ENCODE assay signal across 8 cellular contexts in the genomic region with DNA sequence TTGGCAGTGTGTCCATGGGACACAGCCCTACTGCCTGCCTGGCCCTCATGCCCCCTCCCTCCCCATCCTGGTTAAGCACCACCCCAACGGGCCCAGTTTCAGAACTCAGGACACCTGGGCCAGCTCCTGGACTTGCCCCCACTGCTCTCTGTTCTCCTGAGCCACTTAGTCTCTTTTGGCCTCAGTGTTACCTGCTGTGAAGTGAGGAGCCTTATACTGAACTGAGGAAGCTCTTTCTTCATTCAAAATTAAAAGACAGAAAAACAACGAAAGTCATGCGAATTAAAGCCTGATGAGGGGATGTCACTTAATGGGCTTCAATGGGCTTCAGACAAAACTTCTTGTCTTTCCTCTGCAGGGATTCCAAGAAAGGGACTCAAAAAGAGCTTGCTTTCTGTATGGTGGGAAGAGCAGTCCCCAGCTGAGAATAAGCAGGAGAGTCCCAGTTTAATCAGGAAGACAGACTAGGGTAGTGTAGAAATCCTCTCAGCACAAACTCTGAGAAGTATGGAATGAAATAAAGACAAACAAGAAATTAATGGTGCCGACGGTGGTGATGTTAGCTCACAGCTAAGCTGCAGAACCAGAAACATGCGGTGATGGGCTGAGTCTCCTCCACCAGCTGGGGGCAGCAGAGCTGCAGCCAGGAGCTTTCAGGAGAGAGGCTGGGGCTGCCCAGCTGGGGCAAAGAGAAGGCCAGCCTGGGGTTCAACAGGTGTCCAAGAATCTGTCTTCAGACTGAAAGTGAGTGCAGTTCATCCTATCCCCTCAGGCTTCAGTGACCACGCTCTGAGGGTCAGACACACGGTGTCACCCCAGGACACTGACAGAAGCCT.
DNase-seq lines count a peak whose midpoint lies in the region; ATAC-seq and TF ChIP-seq lines count a peak whose summit lies in the region.

No MANE protein-coding gene starts in this region.

- H3K4me2 ChIP-seq in DOHH2 (ENCODE audit: low read length) = peak overlapping the region; percentile 61; the same call in 1 of the 2 replicates
- H3K4me2 ChIP-seq in MM.1S (ENCODE audit: low read depth, low read length) = peak overlapping the region; percentile 37; the same call in 1 of the 2 replicates

- H3K4me1 ChIP-seq in DOHH2 (ENCODE audit: control insufficient read depth, low read length) = peaks cover 45% of the 10 kb centered on the region
- H3K4me1 ChIP-seq in MM.1S (ENCODE audit: low read length) = peaks cover 49% of the 10 kb centered on the region

- H3K27me3 Mint-ChIP-seq in activated naive CD4-positive, alpha-beta T cell treated with anti-CD3 and anti-CD28 coated beads, Interleukin-2, amount 10 ng/mL, durations not matched to agents 7 days and 5 days = peaks cover 39% of the 10 kb centered on the region
- H3K27me3 Mint-ChIP-seq in stimulated activated naive CD8-positive, alpha-beta T cell treated with anti-CD3 and anti-CD28 coated beads, Interleukin-15, amount 100 ng/mL, for 72 hours = peaks cover 27% of the 10 kb centered on the region

- no peaks in the 10 kb centered on the region for H3K27me3 ChIP-seq in DOHH2 (ENCODE audit: control insufficient read depth, low read length)
- no peaks in the 10 kb centered on the region for H3K27me3 ChIP-seq in MM.1S (replicated peaks; ENCODE audit: insufficient read depth, low read length)

- H3K27ac ChIP-seq in DOHH2 (ENCODE audit: low read depth, low read length) = no peak overlapping the region
- peak overlapping the region; percentile 81; the same call in 1 of the 2 replicates for H3K27ac ChIP-seq in MM.1S (ENCODE audit: low read length)

- no peaks in the 10 kb centered on the region for H3K36me3 Mint-ChIP-seq in activated naive CD4-positive, alpha-beta T cell treated with anti-CD3 and anti-CD28 coated beads, Interleukin-2, amount 10 ng/mL, durations not matched to agents 7 days and 5 days

- H3K27ac Mint-ChIP-seq in activated naive CD4-positive, alpha-beta T cell treated with anti-CD3 and anti-CD28 coated beads, Interleukin-2, amount 10 ng/mL, durations not matched to agents 7 days and 5 days = no peak overlapping the region
- H3K27ac Mint-ChIP-seq in stimulated activated naive CD8-positive, alpha-beta T cell treated with anti-CD3 and anti-CD28 coated beads, Interleukin-15, amount 100 ng/mL, for 72 hours = no peak overlapping the region

- H4K20me1 ChIP-seq in DOHH2 (ENCODE audit: control insufficient read depth, insufficient read depth, low read depth, low read length) = no peaks in the 10 kb centered on the region
- no peaks in the 10 kb centered on the region for H4K20me1 ChIP-seq in MM.1S (ENCODE audit: insufficient read depth, low read length)

- H2AFZ ChIP-seq in MM.1S (ENCODE audit: low read length) = peak overlapping the region; percentile 54

- no peaks in the 10 kb centered on the region for H3K4me1 Mint-ChIP-seq in activated naive CD4-positive, alpha-beta T cell treated with anti-CD3 and anti-CD28 coated beads, Interleukin-2, amount 10 ng/mL, durations not matched to agents 7 days and 5 days
- no peaks in the 10 kb centered on the region for H3K4me1 Mint-ChIP-seq in stimulated activated naive CD8-positive, alpha-beta T cell treated with anti-CD3 and anti-CD28 coated beads, Interleukin-15, amount 100 ng/mL, for 72 hours

- H3K9me2 ChIP-seq in DOHH2 (replicated peaks; ENCODE audit: control insufficient read depth, low read length) (no peaks in the 10 kb centered on the region), MM.1S (replicated peaks; ENCODE audit: insufficient read depth, low read length) (no peaks in the 10 kb centered on the region)

- CTCF ChIA-PET in activated naive CD4-positive, alpha-beta T cell treated with anti-CD3 and anti-CD28 coated beads, Interleukin-2, amount 10 ng/mL, durations not matched to agents 7 days and 5 days (lab: Charles Lee) = interaction anchor here (0.7 to 4.0 kb wide), 25 partner anchors 8 to 545 kb away, joined by 3 to 36 read pairs (median 4); no protein-coding TSS in a partner anchor

- no peaks in the 10 kb centered on the region for H3K9me3 Mint-ChIP-seq in activated naive CD4-positive, alpha-beta T cell treated with anti-CD3 and anti-CD28 coated beads, Interleukin-2, amount 10 ng/mL, durations not matched to agents 7 days and 5 days
- H3K9me3 Mint-ChIP-seq in stimulated activated naive CD8-positive, alpha-beta T cell treated with anti-CD3 and anti-CD28 coated beads, Interleukin-15, amount 100 ng/mL, for 72 hours = no peaks in the 10 kb centered on the region

- peak; percentile 73 for TF ChIP-seq CTCF in DOHH2 (IDR thresholded peaks at IDR 0.05; ENCODE audit: low read depth, low read length, poor library complexity, severe bottlenecking)
- TF ChIP-seq CTCF in MM.1S (IDR thresholded peaks at IDR 0.05; ENCODE audit: low read length) = peak; percentile 71

- no peak overlapping the region for H3K4me3 Mint-ChIP-seq in activated naive CD4-positive, alpha-beta T cell treated with anti-CD3 and anti-CD28 coated beads, Interleukin-2, amount 10 ng/mL, durations not matched to agents 7 days and 5 days
- no peak overlapping the region for H3K4me3 Mint-ChIP-seq in stimulated activated naive CD8-positive, alpha-beta T cell treated with anti-CD3 and anti-CD28 coated beads, Interleukin-15, amount 100 ng/mL, for 72 hours

- H3K4me3 ChIP-seq in DOHH2 (ENCODE audit: low read length) (no peak overlapping the region), MM.1S (ENCODE audit: low read length) (no peak overlapping the region)

- H3F3A ChIP-seq in DOHH2 (ENCODE audit: control insufficient read depth, insufficient read depth) = no peaks in the 10 kb centered on the region
- peaks cover 41% of the 10 kb centered on the region for H3F3A ChIP-seq in MM.1S (ENCODE audit: insufficient read depth, low read length)

- DNase-seq in 8988T = peak; percentile 24
- DNase-seq in MM.1S = peak; percentile 72
- peak; percentile 57 for DNase-seq in activated naive CD4-positive, alpha-beta T cell treated with anti-CD3 and anti-CD28 coated beads, Interleukin-2, amount 10 ng/mL, durations not matched to agents 7 days and 5 days
- peak; percentile 45 for DNase-seq in iris pigment epithelial cell (ENCODE audit: low read depth)
- DNase-seq in stimulated activated naive CD8-positive, alpha-beta T cell treated with anti-CD3 and anti-CD28 coated beads, Interleukin-15, amount 100 ng/mL, for 72 hours = peak; percentile 20 to 38
- no peak for DNase-seq in SK-N-DZ (ENCODE audit: low spot score)
- no peak for DNase-seq in D341Med (ENCODE audit: low spot score)

- ATAC-seq in stimulated activated naive CD8-positive, alpha-beta T cell treated with anti-CD3 and anti-CD28 coated beads, Interleukin-15, amount 100 ng/mL, for 72 hours = peak; percentile 74

- H3K79me2 ChIP-seq in DOHH2 (ENCODE audit: control insufficient read depth, low read length) (no peaks in the 10 kb centered on the region), MM.1S (ENCODE audit: low read length) (no peaks in the 10 kb centered on the region)

- H3K9ac ChIP-seq in MM.1S (ENCODE audit: low read length) = peak overlapping the region; percentile 13; the same call in 1 of the 2 replicates

- no peaks in the 10 kb centered on the region for H3K36me3 ChIP-seq in DOHH2 (ENCODE audit: control insufficient read depth, low read length)
- H3K36me3 ChIP-seq in MM.1S (replicated peaks; ENCODE audit: insufficient read depth, low read length) = no peaks in the 10 kb centered on the region

- H3K9me3 ChIP-seq in DOHH2 (ENCODE audit: control insufficient read depth, insufficient read depth, low read length) (no peaks in the 10 kb centered on the region), MM.1S (replicated peaks; ENCODE audit: insufficient read depth, low read length) (no peaks in the 10 kb centered on the region)

Comparison
In these comparisons a context has a peak if more than half of its experiments do, and no peak if none do; other contexts are left out.
1. DNase-seq: peak in 8988T (single experiment), MM.1S (single experiment), activated naive CD4-positive, alpha-beta T cell treated with anti-CD3 and anti-CD28 coated beads, Interleukin-2, amount 10 ng/mL, durations not matched to agents 7 days and 5 days (single experiment), iris pigment epithelial cell (single experiment) and stimulated activated naive CD8-positive, alpha-beta T cell treated with anti-CD3 and anti-CD28 coated beads, Interleukin-15, amount 100 ng/mL, for 72 hours (2 of 2); none in SK-N-DZ (single experiment) and D341Med (single experiment).